In the genomic region with DNA sequence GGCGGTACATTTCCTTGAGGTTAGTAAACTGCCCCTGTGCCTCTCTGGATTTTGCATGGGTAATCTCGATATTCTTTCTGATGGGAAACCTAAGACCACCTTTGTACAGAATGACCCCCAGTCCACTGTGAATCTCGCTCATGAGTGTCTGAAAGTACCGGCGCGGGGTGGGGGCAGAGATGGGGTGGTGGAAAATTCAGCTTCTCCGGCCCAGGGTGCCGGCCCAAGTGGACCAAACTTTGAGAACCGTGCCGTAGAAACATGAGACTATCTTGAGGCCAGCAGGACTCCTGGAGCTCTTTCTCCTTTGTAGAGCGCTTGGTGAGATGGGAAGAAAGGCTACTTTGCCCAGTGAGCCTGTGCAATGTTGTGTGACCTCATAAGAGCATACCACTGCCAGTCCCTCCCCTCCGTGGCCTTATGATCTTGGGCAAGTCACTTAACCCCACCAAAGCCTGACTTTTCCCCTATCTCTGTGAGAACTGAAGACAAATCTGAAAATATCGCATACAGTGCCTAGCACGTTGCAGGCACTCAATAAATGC, we compare ENCODE assay signal across 10 cellular contexts. TPM values are rescaled to one million over a fixed set of nuclear protein-coding genes. Genes with fewer than 3 reads are reported as not detected.
DNase-seq lines count a peak whose midpoint lies in the region; ATAC-seq and TF ChIP-seq lines count a peak whose summit lies in the region.
"Had no signal": no experiment of that assay in that cellular context is flagged by ENCODE, and none has a peak within 500 bp of the region (broad histone marks: within the 10 kb centered on the region; RNA-seq: fewer than 3 reads in every experiment).

No MANE protein-coding gene starts in this region.

- no peak overlapping the region for H3K27ac ChIP-seq in esophagus (ENCODE audit: low read depth in 2 of 2, low read length in 1 of 2)
- no peak overlapping the region for H3K27ac ChIP-seq in mesodermal cell (ENCODE audit: low read depth, low read length, severe bottlenecking)
- H3K27ac ChIP-seq in tibial nerve = peak overlapping the region in 3 of 4 donors; percentile 20 to 69 (median 26)

- peak overlapping the region; percentile 72 for H3K9ac ChIP-seq in NT2/D1 (ENCODE audit: insufficient read length, low read depth)

- WGBS in esophagus, 2 donors = 64% methylated on average over 14 of the region's 14 CpGs
- 87 to 88% methylated on average over 9 to 11 of the region's 14 CpGs for WGBS in mesodermal cell (ENCODE audit: insufficient coverage in 2 of 2), 2 experiments
- 68 to 69% methylated on average over 14 of the region's 14 CpGs for WGBS in tibial nerve, 2 donors

- ATAC-seq in HG03460 (IDR thresholded peaks at IDR 0.05; ENCODE audit: unreplicated experiment) (no peak), HG02970 (IDR thresholded peaks at IDR 0.05; ENCODE audit: low FRiP score, unreplicated experiment) (no peak)
- ATAC-seq: stimulated activated naive CD8-positive, alpha-beta T cell treated with anti-CD3 and anti-CD28 coated beads, Interleukin-15, Interleukin-2, amounts not matched to agents 100 U/mL and 50 U/mL, for 24 hours; T-cell had no signal

- peaks cover 9% of the 10 kb centered on the region; the same call in 1 of the 2 replicates for H3K9me3 ChIP-seq in NT2/D1 (ENCODE audit: insufficient read depth, low read length)
- H3K9me3 ChIP-seq in esophagus (ENCODE audit: control insufficient read depth in 2 of 2, insufficient read depth in 1 of 2, low read depth in 1 of 2, low read length in 1 of 2) = peaks cover 3 to 8% of the 10 kb centered on the region in 2 donors
- H3K9me3 ChIP-seq in mesodermal cell (ENCODE audit: control insufficient read depth, low read length) = peaks cover 8% of the 10 kb centered on the region
- H3K9me3 ChIP-seq in tibial nerve = peaks cover 0 to 14% (median 0%) of the 10 kb centered on the region in 4 donors

- H3K36me3 ChIP-seq in NT2/D1 (ENCODE audit: insufficient read depth, insufficient read length, low read length) (no peaks in the 10 kb centered on the region), esophagus (ENCODE audit: control insufficient read depth in 2 of 2, insufficient read depth in 2 of 2, low read length in 1 of 2) (no peaks in the 10 kb centered on the region), mesodermal cell (ENCODE audit: control insufficient read depth, insufficient read depth, low read length) (no peaks in the 10 kb centered on the region), tibial nerve (no peaks in the 10 kb centered on the region)

- H3K4me1 ChIP-seq in NT2/D1 (ENCODE audit: insufficient read depth, insufficient read length) = peaks cover 3% of the 10 kb centered on the region
- peaks cover 3 to 7% of the 10 kb centered on the region in 2 donors for H3K4me1 ChIP-seq in esophagus (ENCODE audit: control insufficient read depth in 2 of 2, insufficient read depth in 2 of 2, low read length in 1 of 2)
- no peaks in the 10 kb centered on the region for H3K4me1 ChIP-seq in mesodermal cell (ENCODE audit: control insufficient read depth, insufficient read depth, low read length, poor library complexity, severe bottlenecking)
- peaks cover 0 to 24% (median 0%) of the 10 kb centered on the region in 4 donors for H3K4me1 ChIP-seq in tibial nerve

- TF ChIP-seq EP300 in tibial nerve (IDR thresholded peaks at IDR 0.05) = peak in 1 of 2 donors; percentile 0

- no peaks in the 10 kb centered on the region for H3K27me3 ChIP-seq in NT2/D1 (ENCODE audit: insufficient read depth, insufficient read length)
- H3K27me3 ChIP-seq in esophagus (ENCODE audit: control insufficient read depth in 1 of 2, insufficient read depth in 2 of 2, low read length in 2 of 2) = no peaks in the 10 kb centered on the region
- peaks cover 0 to 12% of the 10 kb centered on the region in 2 donors for H3K27me3 ChIP-seq in tibial nerve

- TF ChIP-seq POLR2A in tibial nerve (IDR thresholded peaks at IDR 0.05) = no peak

- no peak for DNase-seq in NT2/D1 (ENCODE audit: low read depth, low spot score)
- DNase-seq in tibial nerve (ENCODE audit: low spot score in 2 of 2) = no peak
- no peak for DNase-seq in GOT3 (lab: John Stamatoyannopoulos, UW)
- DNase-seq in nucleus accumbens (lab: John Stamatoyannopoulos, UW) = no peak
- DNase-seq: stimulated activated naive CD8-positive, alpha-beta T cell treated with anti-CD3 and anti-CD28 coated beads, Interleukin-15, Interleukin-2, amounts not matched to agents 100 U/mL and 50 U/mL, for 24 hours; T-cell had no signal

- peak overlapping the region; percentile 60 for H3K4me3 ChIP-seq in NT2/D1 (ENCODE audit: insufficient read length, low read depth)
- peak overlapping the region; percentile 28 to 40 for H3K4me3 ChIP-seq in esophagus (ENCODE audit: low read depth in 1 of 2, low read length in 2 of 2)
- H3K4me3 ChIP-seq in mesodermal cell (ENCODE audit: extremely low read depth, insufficient read depth, low read length, poor library complexity, severe bottlenecking) = peak overlapping the region; percentile 24
- H3K4me3 ChIP-seq in tibial nerve = peak overlapping the region; percentile 0 to 49 (median 28)

- TF ChIP-seq CTCF in tibial nerve (IDR thresholded peaks at IDR 0.05) = no peak

RNA-seq across cellular contexts. Expression of gene VEPH1, which starts 40.3 kb away (rescaled TPM):
- polyA plus RNA-seq in esophagus = under 1 TPM; 0.07 to 0.08 TPM
- 7.4 TPM for polyA plus RNA-seq in mesodermal cell (2013, experiment 1 of 2)
- 7.2 TPM for polyA plus RNA-seq in mesodermal cell (2013, experiment 2 of 2)
- 1 to 10 TPM in 2 of 4 donors, under 1 TPM in 2; 0.30 to 6.1 (median 0.76) TPM for total RNA-seq in tibial nerve

Comparison
In these comparisons a context has a peak if more than half of its experiments do, and no peak if none do; other contexts are left out.
1. H3K27ac ChIP-seq: peak in tibial nerve (3 of 4); none in esophagus (0 of 2) and mesodermal cell (single experiment).
2. Peak in every context shown above with its lines, with median percentiles within 50 percentile points of each other: H3K4me3 ChIP-seq.